In genomic region chr12:132253698-132254480, GRCh38 we compare ENCODE assay signal across 14 cellular contexts.
DNase-seq lines count a peak whose midpoint lies in the region; ATAC-seq and TF ChIP-seq lines count a peak whose summit lies in the region.
"Had no signal": no experiment of that assay in that cellular context is flagged by ENCODE, and none has a peak within 500 bp of the region (broad histone marks: within the 10 kb centered on the region; RNA-seq: fewer than 3 reads in every experiment).

No MANE protein-coding gene starts in this region.

- no peaks in the 10 kb centered on the region for H3K9me3 ChIP-seq in right atrium auricular region

- H3K27ac ChIP-seq in right atrium auricular region, result no peak overlapping the region
- peak overlapping the region; percentile 44 for H3K27ac ChIP-seq in VCaP
- H3K27ac ChIP-seq: C4-2B, GM23248 had no signal

- no peak overlapping the region for H3K4me3 ChIP-seq in right atrium auricular region
- H3K4me3 ChIP-seq: GM23248 had no signal

- no peaks in the 10 kb centered on the region for H3K4me1 ChIP-seq in right atrium auricular region

- intact Hi-C loops in Right ventricle myocardium superior (cut with DNase I), result no loop called here

- H3K27me3 ChIP-seq in right atrium auricular region, result no peaks in the 10 kb centered on the region

- TF ChIP-seq CTCF in right atrium auricular region (IDR thresholded peaks at IDR 0.05) (no peak), VCaP (conservative IDR thresholded peaks at IDR 0.05) (no peak)

- ATAC-seq in Right ventricle myocardium superior (ENCODE audit: poor library complexity) (no peak), GM21619 (IDR thresholded peaks at IDR 0.05; ENCODE audit: unreplicated experiment) (no peak)

- DNase-seq in NCI-H1694 treated with DMSO at 0.1 percent for 48 hours (lab: John Stamatoyannopoulos, UW) (peak; percentile 8), NCI-H1694 (lab: John Stamatoyannopoulos, UW) (no peak), Right ventricle myocardium superior (peak; percentile 25), right atrium auricular region (ENCODE audit: low spot score) (no peak), NCI-H2171 treated with DMSO at 0.1 percent for 48 hours (lab: John Stamatoyannopoulos, UW) (peak; percentile 59), medulla oblongata (ENCODE audit: extremely low spot score) (no peak)
- DNase-seq: DND-41, GF-D8, GM23248, NCI-H1092, NCI-H446 had no signal

- H3K36me3 ChIP-seq in right atrium auricular region, result no peaks in the 10 kb centered on the region

Comparison
In these comparisons a context has a peak if more than half of its experiments do, and no peak if none do; other contexts are left out.
1. DNase-seq: peak in NCI-H1694 treated with DMSO at 0.1 percent for 48 hours (single experiment), Right ventricle myocardium superior (single experiment) and NCI-H2171 treated with DMSO at 0.1 percent for 48 hours (single experiment); none in NCI-H1694 (single experiment), right atrium auricular region (single experiment) and medulla oblongata (single experiment).